ENCODE assay signal across 10 cellular contexts in genomic region chr9:129611302-129611800, GRCh38. TPM values are rescaled to one million over a fixed set of nuclear protein-coding genes. Genes with fewer than 3 reads are reported as not detected.
DNase-seq lines count a peak whose midpoint lies in the region; ATAC-seq and TF ChIP-seq lines count a peak whose summit lies in the region.
"Had no signal": no experiment of that assay in that cellular context is flagged by ENCODE, and none has a peak within 500 bp of the region (broad histone marks: within the 10 kb centered on the region; RNA-seq: fewer than 3 reads in every experiment).

No MANE protein-coding gene starts in this region.

- H3K9me3 ChIP-seq in colonic mucosa (no peaks in the 10 kb centered on the region), neural progenitor cell (ENCODE audit: low read depth) (no peaks in the 10 kb centered on the region), mucosa of descending colon (no peaks in the 10 kb centered on the region)

- TF ChIP-seq POLR2A in GM18505 (IDR thresholded peaks at IDR 0.05; ENCODE audit: borderline replicate concordance, extremely low read depth, insufficient read depth, insufficient read length), result no peak

- no peak for DNase-seq in Jurkat, Clone E6-1 (ENCODE audit: low read depth, low spot score)
- DNase-seq in colonic mucosa, result no peak
- no peak for DNase-seq in neural progenitor cell (ENCODE audit: low spot score)
- DNase-seq in mucosa of descending colon, result no peak
- DNase-seq in SHP77 (lab: John Stamatoyannopoulos, UW), result no peak
- no peak for DNase-seq in H7

- H3K4me2 ChIP-seq in neural progenitor cell, result peak overlapping the region; percentile 88

- H3K4me1 ChIP-seq in colonic mucosa (peaks cover 8% of the 10 kb centered on the region), neural progenitor cell (peaks cover 21% of the 10 kb centered on the region), mucosa of descending colon (ENCODE audit: low read depth) (peaks cover 22% of the 10 kb centered on the region)

- TF ChIP-seq CTCF in C4-2B (conservative IDR thresholded peaks at IDR 0.05) (no peak; the same call in 1 of the 2 replicates), colonic mucosa (IDR thresholded peaks at IDR 0.05) (no peak), neural progenitor cell (IDR thresholded peaks at IDR 0.05) (no peak), mucosa of descending colon (IDR thresholded peaks at IDR 0.05) (no peak)

- H3K27ac ChIP-seq in C4-2B, result peak overlapping the region; percentile 77
- no peak overlapping the region for H3K27ac ChIP-seq in colonic mucosa
- no peak overlapping the region for H3K27ac ChIP-seq in neural progenitor cell

- H3K4me3 Mint-ChIP-seq in neural progenitor cell, result no peak overlapping the region

- H3K4me1 Mint-ChIP-seq in neural progenitor cell, result peaks cover 44% of the 10 kb centered on the region

- no peak for ATAC-seq in mucosa of descending colon
- no peak for ATAC-seq in GM18505 (IDR thresholded peaks at IDR 0.05; ENCODE audit: unreplicated experiment)

- H3K79me2 ChIP-seq in neural progenitor cell (ENCODE audit: low read depth), result no peaks in the 10 kb centered on the region

- no peak overlapping the region for H2AFZ ChIP-seq in neural progenitor cell (replicated peaks)

- H3F3A ChIP-seq in neural progenitor cell (ENCODE audit: low read depth), result peaks cover 36% of the 10 kb centered on the region

- intact Hi-C loops in colonic mucosa (cut with DNase I) (loop anchor here (2.0 kb wide), 2 partner anchors 439 to 475 kb away; no protein-coding TSS in a partner anchor), mucosa of descending colon (cut with DNase I, micrococcal nuclease) (loop anchor here (5.0 kb wide), 3 partner anchors 434 to 479 kb away; partner anchors contain the start of gene IER5L (in 1 of the 2))

- H3K36me3 ChIP-seq in colonic mucosa (no peaks in the 10 kb centered on the region), neural progenitor cell (no peaks in the 10 kb centered on the region), mucosa of descending colon (ENCODE audit: low read depth) (no peaks in the 10 kb centered on the region), H7 (replicated peaks; ENCODE audit: control insufficient read depth, insufficient read depth, low read length) (no peaks in the 10 kb centered on the region)

- no peaks in the 10 kb centered on the region for H3K9me3 Mint-ChIP-seq in neural progenitor cell
- H3K9me3 Mint-ChIP-seq: activated CD4-positive, alpha-beta memory T cell treated with anti-CD3 and anti-CD28 coated beads, Interleukin-2, amount 10 ng/mL, durations not matched to agents 7 days and 5 days had no signal

- H3K9ac ChIP-seq in colonic mucosa (ENCODE audit: low read depth in 2 of 2, low read length in 2 of 2) (peak overlapping the region; percentile 77 to 88), neural progenitor cell (no peak overlapping the region)

- H3K27ac Mint-ChIP-seq in neural progenitor cell, result no peak overlapping the region

- no peaks in the 10 kb centered on the region for H3K36me3 Mint-ChIP-seq in neural progenitor cell

- peaks cover 8% of the 10 kb centered on the region for H3K27me3 Mint-ChIP-seq in neural progenitor cell (ENCODE audit: insufficient read depth, low read depth)
- H3K27me3 Mint-ChIP-seq: activated CD4-positive, alpha-beta memory T cell treated with anti-CD3 and anti-CD28 coated beads, Interleukin-2, amount 10 ng/mL, durations not matched to agents 7 days and 5 days had no signal

- H3K27me3 ChIP-seq in colonic mucosa, result no peaks in the 10 kb centered on the region
- no peaks in the 10 kb centered on the region for H3K27me3 ChIP-seq in neural progenitor cell
- peaks cover 2% of the 10 kb centered on the region; the same call in 1 of the 2 replicates for H3K27me3 ChIP-seq in H7 (ENCODE audit: control insufficient read depth, insufficient read depth, low read length)

- no peaks in the 10 kb centered on the region for H4K20me1 ChIP-seq in neural progenitor cell (ENCODE audit: low read depth)

- H3K4me3 ChIP-seq in Jurkat, Clone E6-1 (ENCODE audit: low read length), result peak overlapping the region; percentile 51
- H3K4me3 ChIP-seq in colonic mucosa (peak overlapping the region; percentile 57), neural progenitor cell (no peak overlapping the region), mucosa of descending colon (no peak overlapping the region), H7 (ENCODE audit: insufficient read depth, low read depth, low read length) (no peak overlapping the region)

RNA-seq across cellular contexts. Expression of gene C9orf50, which starts 9.6 kb away (rescaled TPM):
- not detected for polyA plus RNA-seq in Jurkat, Clone E6-1 (2012; ENCODE audit: insufficient read depth, insufficient read length)
- total RNA-seq in colonic mucosa, result not detected
- not detected in 2 replicates for total RNA-seq in neural progenitor cell (ENCODE audit: low replicate concordance)
- not detected for total RNA-seq in mucosa of descending colon
- total RNA-seq in H7 (2014; rRNA removed; shearing (Covaris generic)), result not detected in 2 replicates
- total RNA-seq: activated CD4-positive, alpha-beta memory T cell treated with anti-CD3 and anti-CD28 coated beads, Interleukin-2, amount 10 ng/mL, durations not matched to agents 7 days and 5 days; lung microvascular endothelial cell had no signal

RNA-seq across cellular contexts. Expression of gene NTMT1, which starts 14.6 kb away (rescaled TPM):
- polyA plus RNA-seq in Jurkat, Clone E6-1 (2012; ENCODE audit: insufficient read depth, insufficient read length), result 68.4 TPM
- total RNA-seq in colonic mucosa (10 to 100 TPM; 25.3 to 50.2 TPM), neural progenitor cell (ENCODE audit: low replicate concordance) (22.2 and 29.8 TPM in 2 replicates), mucosa of descending colon (10 to 100 TPM; 22.0 to 32.0 (median 26.2) TPM)
- total RNA-seq in H7 (2014; rRNA removed; shearing (Covaris generic)), result 71.2 and 80.5 TPM in 2 replicates

RNA-seq across cellular contexts. Expression of gene ASB6, which starts 30.6 kb away (rescaled TPM):
- polyA plus RNA-seq in Jurkat, Clone E6-1 (2012; ENCODE audit: insufficient read depth, insufficient read length), result 21.3 TPM
- total RNA-seq in colonic mucosa, result 10 to 100 TPM; 15.8 to 18.5 TPM
- 9.2 and 21.1 TPM in 2 replicates for total RNA-seq in neural progenitor cell (ENCODE audit: low replicate concordance)
- total RNA-seq in mucosa of descending colon, result 10 to 100 TPM; 16.1 to 21.3 (median 17.5) TPM
- total RNA-seq in H7 (2014; rRNA removed; shearing (Covaris generic)), result 19.2 and 20.9 TPM in 2 replicates

RNA-seq across cellular contexts. Expression of gene PRRX2, which starts 54.1 kb away (rescaled TPM):
- not detected for polyA plus RNA-seq in Jurkat, Clone E6-1 (2012; ENCODE audit: insufficient read depth, insufficient read length)
- total RNA-seq in colonic mucosa, result under 1 TPM; 0.64 to 0.85 TPM
- total RNA-seq in neural progenitor cell (ENCODE audit: low replicate concordance), result 1.5 and 5.2 TPM in 2 replicates
- 1 to 10 TPM in 1 of 3 donors, under 1 TPM in 2; 0.38 to 1.6 (median 0.89) TPM for total RNA-seq in mucosa of descending colon
- 10.8 and 12.7 TPM in 2 replicates for total RNA-seq in H7 (2014; rRNA removed; shearing (Covaris generic))
- total RNA-seq: activated CD4-positive, alpha-beta memory T cell treated with anti-CD3 and anti-CD28 coated beads, Interleukin-2, amount 10 ng/mL, durations not matched to agents 7 days and 5 days had no signal

Comparison
In these comparisons a context has a peak if more than half of its experiments do, and no peak if none do; other contexts are left out.
1. H3K4me3 ChIP-seq: peak in Jurkat, Clone E6-1 (single experiment) and colonic mucosa (single experiment); none in neural progenitor cell (single experiment), mucosa of descending colon (single experiment) and H7 (single experiment).